ENCODE assay signal across 10 cellular contexts in the genomic region with DNA sequence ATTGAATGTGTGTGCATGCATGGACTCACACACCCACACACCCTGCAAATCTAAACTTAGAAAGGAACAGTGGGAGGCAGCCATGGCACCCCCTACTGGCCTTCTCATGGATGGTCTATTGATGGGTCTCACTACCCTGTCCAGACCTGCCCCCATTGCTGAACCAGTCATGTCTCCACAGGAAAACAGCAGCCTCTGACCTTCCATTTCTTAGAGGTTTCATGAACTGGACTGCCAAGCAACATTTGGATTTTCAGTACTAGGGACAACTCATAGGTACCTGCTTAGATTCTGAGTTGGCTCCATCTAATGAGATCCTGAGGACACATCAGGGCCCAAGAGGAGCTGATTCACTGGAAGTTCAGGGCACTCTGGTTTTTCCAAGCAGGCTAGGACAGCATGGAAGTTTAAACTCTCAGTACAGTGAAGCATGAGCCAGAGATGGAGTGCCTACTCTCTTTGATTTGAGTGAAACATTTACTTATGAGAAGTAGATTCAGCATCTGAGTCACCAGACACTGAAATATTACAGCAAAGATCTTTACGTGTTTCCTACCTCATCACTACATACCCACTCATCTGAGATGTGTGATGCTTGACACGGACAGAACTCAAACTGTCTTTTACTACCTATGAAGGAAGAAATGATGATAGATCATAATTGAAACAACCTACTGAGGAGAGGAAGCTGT.
A peak's percentile ranks its signal among the peaks of the same experiment; 100 is the strongest.
DNase-seq lines count a peak whose midpoint lies in the region; FAIRE-seq and TF ChIP-seq lines count a peak whose summit lies in the region.
"Had no signal": no experiment of that assay in that cellular context is flagged by ENCODE, and none has a peak within 500 bp of the region (broad histone marks: within the 10 kb centered on the region; RNA-seq: fewer than 3 reads in every experiment).

No MANE protein-coding gene starts in this region.

- DNase-seq in DMS53 (lab: John Stamatoyannopoulos, UW) (peak; percentile 47), DMS53 treated with DMSO at 0.1 percent for 48 hours (lab: John Stamatoyannopoulos, UW; ENCODE audit: unreplicated experiment) (no peak), NB4 (ENCODE audit: low read depth) (no peak), bronchial epithelial cell (ENCODE audit: low read depth) (peak; percentile 82), skeletal muscle cell (ENCODE audit: low read depth) (peak; percentile 53), cortex of kidney (lab: John Stamatoyannopoulos, UW) (no peak), left ventricle myocardium inferior (no peak), NCI-H510A (lab: John Stamatoyannopoulos, UW) (no peak)
- DNase-seq: NCI-H1417 treated with DMSO at 0.1 percent for 48 hours, pancreas had no signal

- intact Hi-C loops in left ventricle myocardium inferior (cut with micrococcal nuclease), result no loop called here

- H3K9me3 ChIP-seq in left ventricle myocardium inferior (replicated peaks), result peaks cover 15% of the 10 kb centered on the region
- H3K9me3 ChIP-seq: pancreas had no signal

- H3K4me3 ChIP-seq in NB4 (ENCODE audit: low read depth, low read length) (no peak overlapping the region), bronchial epithelial cell (ENCODE audit: low read depth, low read length) (no peak overlapping the region), skeletal muscle cell (ENCODE audit: low read depth, low read length) (no peak overlapping the region), left ventricle myocardium inferior (no peak overlapping the region)
- H3K4me3 ChIP-seq: pancreas had no signal

- peak; percentile 6 for TF ChIP-seq CTCF in NB4 (IDR thresholded peaks at IDR 0.05; ENCODE audit: low read depth, low read length)
- peak; percentile 15 for TF ChIP-seq CTCF in bronchial epithelial cell (IDR thresholded peaks at IDR 0.05; ENCODE audit: insufficient read depth, low read length, severe bottlenecking)
- TF ChIP-seq CTCF in left ventricle myocardium inferior (IDR thresholded peaks at IDR 0.05; ENCODE audit: borderline replicate concordance), result no peak

- H3K36me3 ChIP-seq in bronchial epithelial cell (ENCODE audit: control insufficient read depth, insufficient read depth, low read length), result no peaks in the 10 kb centered on the region
- H3K36me3 ChIP-seq in left ventricle myocardium inferior, result no peaks in the 10 kb centered on the region
- H3K36me3 ChIP-seq: pancreas had no signal

- H3K4me1 ChIP-seq in left ventricle myocardium inferior, result no peaks in the 10 kb centered on the region
- H3K4me1 ChIP-seq: pancreas had no signal

- FAIRE-seq in bronchial epithelial cell (lab: Jason Lieb, UNC), result no peak

- H3K27me3 ChIP-seq in bronchial epithelial cell (ENCODE audit: control insufficient read depth, insufficient read depth, low read length) (no peaks in the 10 kb centered on the region), left ventricle myocardium inferior (ENCODE audit: low read depth) (no peaks in the 10 kb centered on the region)
- H3K27me3 ChIP-seq: pancreas had no signal

- no peak overlapping the region for H3K27ac ChIP-seq in left ventricle myocardium inferior (replicated peaks)

- TF ChIP-seq POLR2A in NB4 (IDR thresholded peaks at IDR 0.05; ENCODE audit: extremely low read depth, insufficient read length), result no peak

Comparison
In these comparisons a context has a peak if more than half of its experiments do, and no peak if none do; other contexts are left out.
1. DNase-seq: peak in DMS53 (single experiment), bronchial epithelial cell (single experiment) and skeletal muscle cell (single experiment); none in DMS53 treated with DMSO at 0.1 percent for 48 hours (single experiment), NB4 (single experiment), cortex of kidney (single experiment), left ventricle myocardium inferior (single experiment) and NCI-H510A (single experiment).